In genomic region chr17:28720247-28720996, GRCh38 we compare ENCODE assay signal across 1 cellular context.
TF ChIP-seq lines count a peak whose summit lies in the region.

No MANE protein-coding gene starts in this region.

TF ChIP-seq in K562, 482 proteins besides CTCF, POLR2A, EP300 and RAD21 (continued from another document and continues in another):
- TF ChIP-seq EP400 (IDR thresholded peaks at IDR 0.05) (no peak), SMARCE1 (IDR thresholded peaks at IDR 0.05) (0 out of 2 replicates have a peak, but pooled peaks have one; percentile 44), CREB5 (CRISPR knock-in tag; IDR thresholded peaks at IDR 0.05) (no peak), ZNF133 (CRISPR knock-in tag; IDR thresholded peaks at IDR 0.05) (no peak), FOXA1 (IDR thresholded peaks at IDR 0.05; ENCODE audit: borderline replicate concordance) (no peak), MAFF (IDR thresholded peaks at IDR 0.05; ENCODE audit: low read length) (no peak), USF1 (CRISPR knock-in tag; IDR thresholded peaks at IDR 0.05) (no peak), SREBF2 (CRISPR knock-in tag; IDR thresholded peaks at IDR 0.05) (0 out of 2 replicates have a peak, but pooled peaks have one; percentile 7), ETV1 (tag; conservative IDR thresholded peaks at IDR 0.05; ENCODE audit: low read depth) (peak; percentile 57), TBP (optimal IDR thresholded peaks at IDR 0.05; ENCODE audit: low read depth, low read length) (no peak), POLR2B (IDR thresholded peaks at IDR 0.05; ENCODE audit: low read depth, partially characterized antibody) (peak; percentile 53), PHB (CRISPR knock-in tag; IDR thresholded peaks at IDR 0.05) (no peak), CBX1 (IDR thresholded peaks at IDR 0.05; ENCODE audit: low read depth) (no peak; the same call in 1 of the 2 replicates), NCOA2 (IDR thresholded peaks at IDR 0.05; ENCODE audit: partially characterized antibody in 2 of 2) (no peak), MECOM (CRISPR knock-in tag; IDR thresholded peaks at IDR 0.05) (no peak), SNRNP70 (optimal IDR thresholded peaks at IDR 0.05; ENCODE audit: low read depth, low read length) (peak; percentile 38), DDX20 (tag; IDR thresholded peaks at IDR 0.05; ENCODE audit: low read depth) (no peak), ZNF263 (CRISPR knock-in tag; IDR thresholded peaks at IDR 0.05; ENCODE audit: borderline replicate concordance) (no peak), HNRNPH1 (optimal IDR thresholded peaks at IDR 0.05; ENCODE audit: low read depth, low read length) (no peak), OTX1 (CRISPR knock-in tag; IDR thresholded peaks at IDR 0.05) (no peak), PML (IDR thresholded peaks at IDR 0.05; ENCODE audit: low read length) (0 out of 2 replicates have a peak, but pooled peaks have one; percentile 69), MGA (IDR thresholded peaks at IDR 0.05) (no peak), PHTF2 (CRISPR knock-in tag; IDR thresholded peaks at IDR 0.05) (0 out of 2 replicates have a peak, but pooled peaks have one; percentile 1), FOXK2 (conservative IDR thresholded peaks at IDR 0.05 in 1 of 2, IDR thresholded peaks at IDR 0.05 in 1 of 2; ENCODE audit: low read depth in 2 of 2) (peak in 1 of 2 experiments; percentile 30; a peak in 1 of 4 replicates), ZNF324 (CRISPR knock-in tag; IDR thresholded peaks at IDR 0.05) (no peak), ZNF76 (CRISPR knock-in tag; IDR thresholded peaks at IDR 0.05; ENCODE audit: borderline replicate concordance) (no peak), TRIM24 (IDR thresholded peaks at IDR 0.05) (0 out of 4 replicates have a peak, but pooled peaks of 1 of the 2 experiments have one; percentile 1), HSF4 (CRISPR knock-in tag; IDR thresholded peaks at IDR 0.05; ENCODE audit: borderline replicate concordance) (no peak), TCF15 (CRISPR knock-in tag; IDR thresholded peaks at IDR 0.05) (no peak), NONO (IDR thresholded peaks at IDR 0.05; ENCODE audit: low read depth in 2 of 2, low read length in 1 of 2) (no peak), CBFB (CRISPR knock-in tag; IDR thresholded peaks at IDR 0.05) (0 out of 2 replicates have a peak, but pooled peaks have one; percentile 3), ETV6 (IDR thresholded peaks at IDR 0.05; ENCODE audit: borderline replicate concordance in 1 of 2, low read depth in 2 of 2, low read length in 1 of 2) (no peak), ETV6 (CRISPR knock-in tag; IDR thresholded peaks at IDR 0.05; ENCODE audit: borderline replicate concordance) (no peak), NFRKB (IDR thresholded peaks at IDR 0.05; ENCODE audit: low read depth) (peak; percentile 78; the same call in 1 of the 2 replicates), KDM5B (IDR thresholded peaks at IDR 0.05; ENCODE audit: insufficient replicate concordance, low read depth, low read length) (no peak), ZNF444 (CRISPR knock-in tag; IDR thresholded peaks at IDR 0.05) (0 out of 2 replicates have a peak, but pooled peaks have one; percentile 26), ZNF134 (CRISPR knock-in tag; conservative IDR thresholded peaks at IDR 0.05) (no peak), HIVEP1 (CRISPR knock-in tag; IDR thresholded peaks at IDR 0.05) (0 out of 2 replicates have a peak, but pooled peaks have one; percentile 23), KHSRP (IDR thresholded peaks at IDR 0.05) (0 out of 2 replicates have a peak, but pooled peaks have one; percentile 42), GABPB2 (CRISPR knock-in tag; conservative IDR thresholded peaks at IDR 0.05) (peak; percentile 49; the same call in 1 of the 2 replicates), TOE1 (IDR thresholded peaks at IDR 0.05; ENCODE audit: borderline replicate concordance) (no peak), TOE1 (CRISPR knock-in tag; IDR thresholded peaks at IDR 0.05; ENCODE audit: borderline replicate concordance, low read depth) (no peak), ZNF398 (CRISPR knock-in tag; IDR thresholded peaks at IDR 0.05) (no peak), ZNF24 (IDR thresholded peaks at IDR 0.05) (no peak; the same call in 1 of the 2 replicates), MTA1 (IDR thresholded peaks at IDR 0.05; ENCODE audit: borderline replicate concordance) (no peak), SAFB (IDR thresholded peaks at IDR 0.05; ENCODE audit: borderline replicate concordance, low read depth, low read length) (no peak), KDM2B (CRISPR knock-in tag; IDR thresholded peaks at IDR 0.05) (no peak), E2F6 (IDR thresholded peaks at IDR 0.05; ENCODE audit: borderline replicate concordance in 1 of 2, extremely low read depth in 1 of 2, insufficient read depth in 1 of 2, insufficient read length in 1 of 2, low read depth in 1 of 2, low read length in 1 of 2, poor library complexity in 1 of 2, severe bottlenecking in 1 of 2) (peak in 1 of 2 experiments; percentile 10), MITF (IDR thresholded peaks at IDR 0.05) (no peak), ZNF146 (CRISPR knock-in tag; IDR thresholded peaks at IDR 0.05; ENCODE audit: unreplicated experiment) (no peak), MAFG (tag; conservative IDR thresholded peaks at IDR 0.05) (no peak)
